ENCODE assay signal across 15 cellular contexts in genomic region chr16:2237552-2238395, GRCh38. TPM values are rescaled to one million over a fixed set of nuclear protein-coding genes. Genes with fewer than 3 reads are reported as not detected.
DNase-seq lines count a peak whose midpoint lies in the region; ATAC-seq, FAIRE-seq and TF ChIP-seq lines count a peak whose summit lies in the region.
"Had no signal": no experiment of that assay in that cellular context is flagged by ENCODE, and none has a peak within 500 bp of the region (broad histone marks: within the 10 kb centered on the region; RNA-seq: fewer than 3 reads in every experiment).

No MANE protein-coding gene starts in this region.

- intact Hi-C loops in activated CD8-positive, alpha-beta T cell treated with anti-CD3 and anti-CD28 coated beads for 36 hours (cut with micrococcal nuclease), result no loop called here
- intact Hi-C loops in K562 (cut with micrococcal nuclease) (no loop called here), sigmoid colon (cut with DNase I) (no loop called here)

- H3K9me3 ChIP-seq in K562 (replicated peaks; ENCODE audit: control insufficient read depth, insufficient read depth, low read depth, low read length) (no peaks in the 10 kb centered on the region), sigmoid colon (no peaks in the 10 kb centered on the region)
- H3K9me3 ChIP-seq: transverse colon had no signal

- H3K36me3 ChIP-seq in K562 (ENCODE audit: control insufficient read depth, insufficient read depth, low read length) (peaks cover 57% of the 10 kb centered on the region; the same call in 2 of the 3 replicates), sigmoid colon (peaks cover 38 to 58% (median 42%) of the 10 kb centered on the region in 4 donors)

- 94% methylated on average over 23 of the region's 66 CpGs for WGBS in K562 (ENCODE audit: insufficient coverage, low coverage, missing lambda C conversion rate)
- WGBS in sigmoid colon, 2 donors, result 6 to 22% methylated on average over 66 of the region's 66 CpGs

- TF ChIP-seq CTCF in activated CD8-positive, alpha-beta T cell treated with anti-CD3 and anti-CD28 coated beads for 36 hours (IDR thresholded peaks at IDR 0.05), result no peak
- TF ChIP-seq CTCF in K562 (IDR thresholded peaks at IDR 0.05 in 2 of 3, conservative IDR thresholded peaks at IDR 0.05 in 1 of 3; ENCODE audit: insufficient read depth in 2 of 3, low read depth in 1 of 3, low read length in 3 of 3) (no peak), sigmoid colon (IDR thresholded peaks at IDR 0.05) (no peak)

- H3K4me1 ChIP-seq in K562 (replicated peaks in 1 of 2; ENCODE audit: control insufficient read depth in 2 of 2, insufficient read depth in 2 of 2, low read length in 2 of 2) (peaks cover 0 to 53% of the 10 kb centered on the region in 2 experiments; a peak in 2 of 5 replicates), sigmoid colon (peaks cover 0 to 27% (median 24%) of the 10 kb centered on the region in 4 donors)

- FAIRE-seq in K562 (lab: Jason Lieb, UNC) (no peak), HTR-8/SVneo (lab: Jason Lieb, UNC) (no peak)

- H3K27me3 ChIP-seq in K562 (ENCODE audit: control insufficient read depth in 2 of 2, insufficient read depth in 2 of 2, low read length in 2 of 2) (no peaks in the 10 kb centered on the region), sigmoid colon (peaks cover 17 to 49% (median 26%) of the 10 kb centered on the region in 3 donors)

- H3K4me3 ChIP-seq in K562, result no peak overlapping the region
- H3K4me3 ChIP-seq in sigmoid colon, result no peak overlapping the region

- no peak overlapping the region for H2AFZ ChIP-seq in K562 (ENCODE audit: low read depth, low read length)

- TF ChIP-seq POLR2A in K562 (conservative IDR thresholded peaks at IDR 0.05) (peak; percentile 53; the same call in 1 of the 2 replicates), sigmoid colon (IDR thresholded peaks at IDR 0.05) (no peak)

- no peak overlapping the region for H3K27ac ChIP-seq in K562 (ENCODE audit: extremely low read depth, low read depth, low read length)
- H3K27ac ChIP-seq in sigmoid colon, result no peak overlapping the region
- H3K27ac ChIP-seq: transverse colon had no signal

- ATAC-seq in activated CD8-positive, alpha-beta T cell treated with anti-CD3 and anti-CD28 coated beads for 36 hours, result peak; percentile 9
- no peak for ATAC-seq in activated CD8-positive, alpha-beta T cell treated with anti-CD3 and anti-CD28 coated beads, Interleukin-2, amount 10 ng/mL, durations not matched to agents 7 days and 5 days
- ATAC-seq in K562, result no peak

- H3K9me1 ChIP-seq in K562 (ENCODE audit: control insufficient read depth, insufficient read depth, low read length), result no peaks in the 10 kb centered on the region

- no peaks in the 10 kb centered on the region for H4K20me1 ChIP-seq in K562 (replicated peaks; ENCODE audit: control insufficient read depth, insufficient read depth, low read length)

- CTCF ChIA-PET in activated CD8-positive, alpha-beta T cell treated with anti-CD3 and anti-CD28 coated beads for 36 hours (lab: Charles Lee), result no interaction called here
- CTCF ChIA-PET in activated CD8-positive, alpha-beta T cell treated with anti-CD3 and anti-CD28 coated beads, Interleukin-2, amount 10 ng/mL, durations not matched to agents 7 days and 5 days (lab: Charles Lee), result no interaction called here
- CTCF ChIA-PET in K562 (lab: Yijun Ruan, JAX; ENCODE audit: low intra/inter-chr PET ratio), result no interaction called here

- H3K9me3 Mint-ChIP-seq in activated CD8-positive, alpha-beta T cell treated with anti-CD3 and anti-CD28 coated beads for 36 hours, result no peaks in the 10 kb centered on the region
- H3K9me3 Mint-ChIP-seq in activated CD8-positive, alpha-beta T cell treated with anti-CD3 and anti-CD28 coated beads, Interleukin-2, amount 10 ng/mL, durations not matched to agents 7 days and 5 days (ENCODE audit: insufficient read depth), result no peaks in the 10 kb centered on the region

- peak overlapping the region in 1 of 2 experiments; percentile 52; a peak in 1 of 4 replicates for H3K9ac ChIP-seq in K562 (ENCODE audit: insufficient read depth in 1 of 2, low read depth in 2 of 2, low read length in 2 of 2)

- H3K4me3 Mint-ChIP-seq in activated CD8-positive, alpha-beta T cell treated with anti-CD3 and anti-CD28 coated beads for 36 hours, result no peak overlapping the region
- no peak overlapping the region for H3K4me3 Mint-ChIP-seq in activated CD8-positive, alpha-beta T cell treated with anti-CD3 and anti-CD28 coated beads, Interleukin-2, amount 10 ng/mL, durations not matched to agents 7 days and 5 days

- TF ChIP-seq RAD21 in K562 (CRISPR knock-in tag; conservative IDR thresholded peaks at IDR 0.05 in 1 of 2, IDR thresholded peaks at IDR 0.05 in 1 of 2), result no peak

- in situ Hi-C loops in K562 (cut with MboI), result no loop called here

- POLR2A ChIA-PET in activated CD8-positive, alpha-beta T cell treated with anti-CD3 and anti-CD28 coated beads for 36 hours (lab: Charles Lee), result interaction anchor here (0.9 to 3.5 kb wide), 6 partner anchors 11 to 83 kb away, joined by 3 to 16 read pairs (median 4); partner anchors contain the start of genes ECI1, RNPS1 and TRAF7
- POLR2A ChIA-PET in activated CD8-positive, alpha-beta T cell treated with anti-CD3 and anti-CD28 coated beads, Interleukin-2, amount 10 ng/mL, durations not matched to agents 7 days and 5 days (lab: Charles Lee), result no interaction called here
- POLR2A ChIA-PET in K562 (lab: Yijun Ruan, JAX), result interaction anchor here (0.5 to 6.6 kb wide), 7 partner anchors 10 to 83 kb away, joined by 3 to 39 read pairs (median 3); partner anchors contain the start of genes ECI1 and TRAF7

- BruUV-seq in K562 (replicated peaks; lab: Mats Ljungman, UMichigan), result no TSS peak

- peaks cover 17% of the 10 kb centered on the region for H3K36me3 Mint-ChIP-seq in activated CD8-positive, alpha-beta T cell treated with anti-CD3 and anti-CD28 coated beads for 36 hours (ENCODE audit: low read depth)
- H3K36me3 Mint-ChIP-seq in activated CD8-positive, alpha-beta T cell treated with anti-CD3 and anti-CD28 coated beads, Interleukin-2, amount 10 ng/mL, durations not matched to agents 7 days and 5 days (ENCODE audit: low read depth), result peaks cover 25% of the 10 kb centered on the region

- no peak for DNase-seq in activated CD8-positive, alpha-beta T cell treated with anti-CD3 and anti-CD28 coated beads for 36 hours
- no peak for DNase-seq in activated CD8-positive, alpha-beta T cell treated with anti-CD3 and anti-CD28 coated beads, Interleukin-2, amount 10 ng/mL, durations not matched to agents 7 days and 5 days
- DNase-seq in K562 (ENCODE audit: extremely low read depth in 1 of 4, low spot score in 3 of 4) (no peak), iPS-NIHi7 (ENCODE audit: extremely low spot score) (peak; percentile 45), sigmoid colon (peak; percentile 67), HTR-8/SVneo (ENCODE audit: insufficient read length, low spot score) (no peak), NCI-H345 (lab: John Stamatoyannopoulos, UW) (no peak), NCI-H2029 treated with DMSO at 0.1 percent for 48 hours (lab: John Stamatoyannopoulos, UW) (no peak)
- DNase-seq: activated CD8-positive, alpha-beta memory T cell treated with anti-CD3 and anti-CD28 coated beads for 24 hours; activated naive CD4-positive, alpha-beta T cell; Calu3; mammary epithelial cell; NCI-H446; occipital lobe; transverse colon had no signal

- H3K4me2 ChIP-seq in K562 (ENCODE audit: insufficient read depth, low read length), result no peak overlapping the region

- H3K27ac Mint-ChIP-seq in activated CD8-positive, alpha-beta T cell treated with anti-CD3 and anti-CD28 coated beads for 36 hours, result no peak overlapping the region
- H3K27ac Mint-ChIP-seq in activated CD8-positive, alpha-beta T cell treated with anti-CD3 and anti-CD28 coated beads, Interleukin-2, amount 10 ng/mL, durations not matched to agents 7 days and 5 days, result no peak overlapping the region

- no peaks in the 10 kb centered on the region for H3K79me2 ChIP-seq in K562 (ENCODE audit: control insufficient read depth, insufficient read depth, low read length)

- H3K27me3 Mint-ChIP-seq in activated CD8-positive, alpha-beta T cell treated with anti-CD3 and anti-CD28 coated beads for 36 hours, result no peaks in the 10 kb centered on the region
- H3K27me3 Mint-ChIP-seq in activated CD8-positive, alpha-beta T cell treated with anti-CD3 and anti-CD28 coated beads, Interleukin-2, amount 10 ng/mL, durations not matched to agents 7 days and 5 days (ENCODE audit: low read depth), result no peaks in the 10 kb centered on the region

- TF ChIP-seq EP300 in K562 (IDR thresholded peaks at IDR 0.05; ENCODE audit: low read length), result no peak
- TF ChIP-seq EP300 in sigmoid colon (IDR thresholded peaks at IDR 0.05), result no peak

- H3K4me1 Mint-ChIP-seq in activated CD8-positive, alpha-beta T cell treated with anti-CD3 and anti-CD28 coated beads for 36 hours (ENCODE audit: low read depth), result peaks cover 2% of the 10 kb centered on the region
- H3K4me1 Mint-ChIP-seq in activated CD8-positive, alpha-beta T cell treated with anti-CD3 and anti-CD28 coated beads, Interleukin-2, amount 10 ng/mL, durations not matched to agents 7 days and 5 days (ENCODE audit: low read depth), result peaks cover 2% of the 10 kb centered on the region

RNA-seq across cellular contexts. Expression of gene DNASE1L2, which starts 1.5 kb away (rescaled TPM):
- under 1 TPM; 0.32 to 0.51 TPM for total RNA-seq in activated CD8-positive, alpha-beta T cell treated with anti-CD3 and anti-CD28 coated beads for 36 hours
- total RNA-seq in activated CD8-positive, alpha-beta T cell treated with anti-CD3 and anti-CD28 coated beads, Interleukin-2, amount 10 ng/mL, durations not matched to agents 7 days and 5 days, result 1 to 10 TPM; 3.3 to 4.1 TPM
- total RNA-seq in K562 (2011; cell fraction: chromatin; rRNA removed; ENCODE audit: low replicate concordance), result 8.6 and 40.6 TPM in 2 replicates
- total RNA-seq in K562 (2011; cell fraction: nucleolus; rRNA removed), result 34.9 and 37.8 TPM in 2 replicates
- total RNA-seq in K562 (2011; cell fraction: nucleoplasm; rRNA removed), result 12.8 and 15.3 TPM in 2 replicates
- 2.2 and 2.6 TPM in 2 replicates for total RNA-seq in K562 (2014; rRNA removed)
- total RNA-seq in K562 (2014; rRNA removed; fragmentation: Illumina TruSeq; extraction: Trizol), result 0.11 TPM in 1 of 2 replicates, not detected in the other
- 1.9 and 2.1 TPM in 2 replicates for total RNA-seq in K562 (2015; rRNA removed; fragmentation: Illumina TruSeq; extraction: Trizol)
- total RNA-seq in K562 (2021), result 2.7 and 4.1 TPM in 2 replicates
- 1.6 and 4.6 TPM in 2 replicates for polyA plus RNA-seq in K562 (2011; rRNA removed)
- polyA plus RNA-seq in K562 (2011; cell fraction: cytosol; rRNA removed), result 2.3 and 6.0 TPM in 2 replicates
- polyA plus RNA-seq in K562 (2011; cell fraction: nucleus; rRNA removed), result 47.3 and 57.1 TPM in 2 replicates
- 2.7 and 5.3 TPM in 2 replicates for polyA plus RNA-seq in K562 (2012)
- 0.25 and 0.83 TPM in 2 replicates for polyA plus RNA-seq in K562 (2014; fragmentation: Illumina TruSeq; extraction: Trizol)
- under 1 TPM in 1 of 2 experiments, not detected in 1; 0.08 TPM for polyA plus RNA-seq in K562 (2014; fragmentation: Nextera tagmentation; extraction: Ambion mirVana)
- polyA plus RNA-seq in K562 (2014; rRNA removed), result 2.5 and 3.1 TPM in 2 replicates
- 0.11 and 0.45 TPM in 2 replicates for polyA minus RNA-seq in K562 (2011; rRNA and poly(A)+ RNA removed)
- 0.38 and 1.8 TPM in 2 replicates for polyA minus RNA-seq in K562 (2011; cell fraction: cytosol; rRNA and poly(A)+ RNA removed)
- polyA minus RNA-seq in K562 (2011; cell fraction: nucleus; rRNA and poly(A)+ RNA removed), result 5.1 and 6.1 TPM in 2 replicates
- total RNA-seq in sigmoid colon, result under 1 TPM in 3 of 4 donors, not detected in 1; 0.36 to 0.82 (median 0.81) TPM
- polyA plus RNA-seq in sigmoid colon, result under 1 TPM in 1 of 3 donors, not detected in 2; 0.93 TPM

RNA-seq across cellular contexts. Expression of gene ECI1, which starts 13.6 kb away (rescaled TPM):
- 10 to 100 TPM; 37.4 to 40.5 TPM for total RNA-seq in activated CD8-positive, alpha-beta T cell treated with anti-CD3 and anti-CD28 coated beads for 36 hours
- 10 to 100 TPM; 36.0 to 41.1 TPM for total RNA-seq in activated CD8-positive, alpha-beta T cell treated with anti-CD3 and anti-CD28 coated beads, Interleukin-2, amount 10 ng/mL, durations not matched to agents 7 days and 5 days
- total RNA-seq in K562 (2011; cell fraction: chromatin; rRNA removed; ENCODE audit: low replicate concordance), result 82.7 and 201 TPM in 2 replicates
- total RNA-seq in K562 (2011; cell fraction: nucleolus; rRNA removed), result 140 and 148 TPM in 2 replicates
- total RNA-seq in K562 (2011; cell fraction: nucleoplasm; rRNA removed), result 85.4 and 93.3 TPM in 2 replicates
- total RNA-seq in K562 (2014; rRNA removed), result 175 and 241 TPM in 2 replicates
- total RNA-seq in K562 (2014; rRNA removed; fragmentation: Illumina TruSeq; extraction: Trizol), result 21.4 and 22.6 TPM in 2 replicates
- total RNA-seq in K562 (2015; rRNA removed; fragmentation: Illumina TruSeq; extraction: Trizol), result 54.0 and 55.0 TPM in 2 replicates
- 172 and 181 TPM in 2 replicates for total RNA-seq in K562 (2021)
- polyA plus RNA-seq in K562 (2011; rRNA removed), result 70.5 and 106 TPM in 2 replicates
- 147 and 284 TPM in 2 replicates for polyA plus RNA-seq in K562 (2011; cell fraction: cytosol; rRNA removed)
- polyA plus RNA-seq in K562 (2011; cell fraction: nucleus; rRNA removed), result 105 and 118 TPM in 2 replicates
- 136 and 268 TPM in 2 replicates for polyA plus RNA-seq in K562 (2012)
- 32.0 and 72.2 TPM in 2 replicates for polyA plus RNA-seq in K562 (2014; fragmentation: Illumina TruSeq; extraction: Trizol)
- 1 to 10 TPM; 4.7 to 7.6 TPM for polyA plus RNA-seq in K562 (2014; fragmentation: Nextera tagmentation; extraction: Ambion mirVana)
- polyA plus RNA-seq in K562 (2014; rRNA removed), result 189 and 199 TPM in 2 replicates
- 14.3 and 21.6 TPM in 2 replicates for polyA minus RNA-seq in K562 (2011; rRNA and poly(A)+ RNA removed)
- 51.2 and 72.4 TPM in 2 replicates for polyA minus RNA-seq in K562 (2011; cell fraction: cytosol; rRNA and poly(A)+ RNA removed)
- polyA minus RNA-seq in K562 (2011; cell fraction: nucleus; rRNA and poly(A)+ RNA removed), result 26.7 and 36.3 TPM in 2 replicates
- total RNA-seq in sigmoid colon, result 10 to 100 TPM; 50.2 to 87.2 (median 67.0) TPM
- 100 to 1,000 TPM in 2 of 3 donors, 10 to 100 TPM in 1; 84.8 to 136 (median 121) TPM for polyA plus RNA-seq in sigmoid colon

RNA-seq across cellular contexts. Expression of gene E4F1, which starts 14.4 kb away (rescaled TPM):
- 10 to 100 TPM; 19.4 to 21.1 TPM for total RNA-seq in activated CD8-positive, alpha-beta T cell treated with anti-CD3 and anti-CD28 coated beads for 36 hours
- total RNA-seq in activated CD8-positive, alpha-beta T cell treated with anti-CD3 and anti-CD28 coated beads, Interleukin-2, amount 10 ng/mL, durations not matched to agents 7 days and 5 days, result 10 to 100 TPM; 33.8 to 34.3 TPM
- total RNA-seq in K562 (2011; cell fraction: chromatin; rRNA removed; ENCODE audit: low replicate concordance), result 59.2 and 250 TPM in 2 replicates
- total RNA-seq in K562 (2011; cell fraction: nucleolus; rRNA removed), result 208 and 236 TPM in 2 replicates
- total RNA-seq in K562 (2011; cell fraction: nucleoplasm; rRNA removed), result 68.1 and 94.3 TPM in 2 replicates
- total RNA-seq in K562 (2014; rRNA removed) (94.9 and 97.1 TPM in 2 replicates), K562 (2014; rRNA removed; fragmentation: Illumina TruSeq; extraction: Trizol) (3.7 and 5.5 TPM in 2 replicates), K562 (2015; rRNA removed; fragmentation: Illumina TruSeq; extraction: Trizol) (33.1 and 37.3 TPM in 2 replicates), K562 (2021) (53.2 and 63.2 TPM in 2 replicates), sigmoid colon (10 to 100 TPM; 17.4 to 26.9 (median 22.0) TPM)
- polyA plus RNA-seq in K562 (2011; rRNA removed) (20.4 and 32.0 TPM in 2 replicates), K562 (2014; fragmentation: Illumina TruSeq; extraction: Trizol) (5.6 and 23.2 TPM in 2 replicates), K562 (2014; fragmentation: Nextera tagmentation; extraction: Ambion mirVana) (under 1 TPM; 0.48 to 0.96 TPM), K562 (2014; rRNA removed) (58.7 and 62.7 TPM in 2 replicates), sigmoid colon (10 to 100 TPM; 10.8 to 25.3 (median 13.4) TPM)
- polyA plus RNA-seq in K562 (2011; cell fraction: cytosol; rRNA removed), result 27.5 and 65.2 TPM in 2 replicates
- polyA plus RNA-seq in K562 (2011; cell fraction: nucleus; rRNA removed), result 215 and 329 TPM in 2 replicates
- polyA plus RNA-seq in K562 (2012), result 34.9 and 35.9 TPM in 2 replicates
- polyA minus RNA-seq in K562 (2011; rRNA and poly(A)+ RNA removed), result 5.5 and 8.4 TPM in 2 replicates
- 30.6 and 30.9 TPM in 2 replicates for polyA minus RNA-seq in K562 (2011; cell fraction: cytosol; rRNA and poly(A)+ RNA removed)
- polyA minus RNA-seq in K562 (2011; cell fraction: nucleus; rRNA and poly(A)+ RNA removed), result 67.1 and 68.3 TPM in 2 replicates

RNA-seq across cellular contexts. Expression of gene PGP, which starts 23.1 kb away (rescaled TPM):
- total RNA-seq in activated CD8-positive, alpha-beta T cell treated with anti-CD3 and anti-CD28 coated beads for 36 hours, result 10 to 100 TPM; 19.8 to 20.1 TPM
- total RNA-seq in activated CD8-positive, alpha-beta T cell treated with anti-CD3 and anti-CD28 coated beads, Interleukin-2, amount 10 ng/mL, durations not matched to agents 7 days and 5 days, result 10 to 100 TPM; 28.5 to 29.0 TPM
- 31.1 and 74.2 TPM in 2 replicates for total RNA-seq in K562 (2011; cell fraction: chromatin; rRNA removed; ENCODE audit: low replicate concordance)
- total RNA-seq in K562 (2011; cell fraction: nucleolus; rRNA removed), result 69.6 and 75.5 TPM in 2 replicates
- total RNA-seq in K562 (2011; cell fraction: nucleoplasm; rRNA removed), result 40.6 and 42.6 TPM in 2 replicates
- total RNA-seq in K562 (2014; rRNA removed) (57.6 and 70.2 TPM in 2 replicates), K562 (2014; rRNA removed; fragmentation: Illumina TruSeq; extraction: Trizol) (8.5 and 11.4 TPM in 2 replicates), K562 (2015; rRNA removed; fragmentation: Illumina TruSeq; extraction: Trizol) (24.1 and 26.5 TPM in 2 replicates), K562 (2021) (44.9 and 49.6 TPM in 2 replicates), sigmoid colon (10 to 100 TPM in 2 of 4 donors, 1 to 10 TPM in 2; 9.0 to 14.4 (median 10.0) TPM)
- polyA plus RNA-seq in K562 (2011; rRNA removed) (19.6 and 27.9 TPM in 2 replicates), K562 (2014; fragmentation: Illumina TruSeq; extraction: Trizol) (14.2 and 20.7 TPM in 2 replicates), K562 (2014; fragmentation: Nextera tagmentation; extraction: Ambion mirVana) (1 to 10 TPM; 1.1 to 3.0 TPM), K562 (2014; rRNA removed) (54.0 and 55.6 TPM in 2 replicates), sigmoid colon (10 to 100 TPM in 2 of 3 donors, 1 to 10 TPM in 1; 6.0 to 20.2 (median 11.1) TPM)
- polyA plus RNA-seq in K562 (2011; cell fraction: cytosol; rRNA removed), result 27.6 and 84.2 TPM in 2 replicates
- polyA plus RNA-seq in K562 (2011; cell fraction: nucleus; rRNA removed), result 92.6 and 123 TPM in 2 replicates
- polyA plus RNA-seq in K562 (2012), result 33.7 and 34.1 TPM in 2 replicates
- polyA minus RNA-seq in K562 (2011; rRNA and poly(A)+ RNA removed), result 7.3 and 7.4 TPM in 2 replicates
- 13.6 and 18.7 TPM in 2 replicates for polyA minus RNA-seq in K562 (2011; cell fraction: cytosol; rRNA and poly(A)+ RNA removed)
- polyA minus RNA-seq in K562 (2011; cell fraction: nucleus; rRNA and poly(A)+ RNA removed), result 29.8 and 32.1 TPM in 2 replicates

RNA-seq across cellular contexts. Expression of gene BRICD5, which starts 27.1 kb away (rescaled TPM):
- total RNA-seq in activated CD8-positive, alpha-beta T cell treated with anti-CD3 and anti-CD28 coated beads for 36 hours, result 1 to 10 TPM; 6.6 to 6.9 TPM
- 10 to 100 TPM; 14.8 to 15.0 TPM for total RNA-seq in activated CD8-positive, alpha-beta T cell treated with anti-CD3 and anti-CD28 coated beads, Interleukin-2, amount 10 ng/mL, durations not matched to agents 7 days and 5 days
- total RNA-seq in K562 (2011; cell fraction: chromatin; rRNA removed; ENCODE audit: low replicate concordance), result 10.6 and 42.5 TPM in 2 replicates
- total RNA-seq in K562 (2011; cell fraction: nucleolus; rRNA removed), result 29.7 and 34.7 TPM in 2 replicates
- total RNA-seq in K562 (2011; cell fraction: nucleoplasm; rRNA removed), result 10.8 and 18.8 TPM in 2 replicates
- total RNA-seq in K562 (2014; rRNA removed), result 2.9 and 3.5 TPM in 2 replicates
- 0.32 and 0.40 TPM in 2 replicates for total RNA-seq in K562 (2014; rRNA removed; fragmentation: Illumina TruSeq; extraction: Trizol)
- total RNA-seq in K562 (2015; rRNA removed; fragmentation: Illumina TruSeq; extraction: Trizol), result 3.4 and 4.1 TPM in 2 replicates
- 2.0 and 4.0 TPM in 2 replicates for total RNA-seq in K562 (2021)
- polyA plus RNA-seq in K562 (2011; rRNA removed), result 1.8 and 3.2 TPM in 2 replicates
- polyA plus RNA-seq in K562 (2011; cell fraction: cytosol; rRNA removed), result 2.8 and 13.2 TPM in 2 replicates
- 33.5 and 71.7 TPM in 2 replicates for polyA plus RNA-seq in K562 (2011; cell fraction: nucleus; rRNA removed)
- polyA plus RNA-seq in K562 (2012), result 5.8 and 14.0 TPM in 2 replicates
- polyA plus RNA-seq in K562 (2014; fragmentation: Illumina TruSeq; extraction: Trizol), result 0.49 and 3.8 TPM in 2 replicates
- polyA plus RNA-seq in K562 (2014; fragmentation: Nextera tagmentation; extraction: Ambion mirVana), result under 1 TPM in 1 of 2 experiments, not detected in 1; 0.24 TPM
- 5.1 and 15.1 TPM in 2 replicates for polyA plus RNA-seq in K562 (2014; rRNA removed)
- 0.28 and 0.54 TPM in 2 replicates for polyA minus RNA-seq in K562 (2011; rRNA and poly(A)+ RNA removed)
- polyA minus RNA-seq in K562 (2011; cell fraction: cytosol; rRNA and poly(A)+ RNA removed), result 0.57 TPM in 1 of 2 replicates, not detected in the other
- 3.4 and 6.9 TPM in 2 replicates for polyA minus RNA-seq in K562 (2011; cell fraction: nucleus; rRNA and poly(A)+ RNA removed)
- 10 to 100 TPM in 1 of 4 donors, 1 to 10 TPM in 3; 1.8 to 21.3 (median 4.7) TPM for total RNA-seq in sigmoid colon
- polyA plus RNA-seq in sigmoid colon, result 1 to 10 TPM in 1 of 3 donors, not detected in 2; 8.3 TPM

Comparison
In these comparisons a context has a peak if more than half of its experiments do, and no peak if none do; other contexts are left out.
1. DNase-seq: peak in iPS-NIHi7 (single experiment) and sigmoid colon (single experiment); none in activated CD8-positive, alpha-beta T cell treated with anti-CD3 and anti-CD28 coated beads for 36 hours (single experiment), activated CD8-positive, alpha-beta T cell treated with anti-CD3 and anti-CD28 coated beads, Interleukin-2, amount 10 ng/mL, durations not matched to agents 7 days and 5 days (single experiment), K562 (0 of 4), HTR-8/SVneo (single experiment), NCI-H345 (single experiment) and NCI-H2029 treated with DMSO at 0.1 percent for 48 hours (single experiment).